ENCODE assay signal across 25 cellular contexts in genomic region chr2:31710121-31710520, GRCh38.
A peak's percentile ranks its signal among the peaks of the same experiment; 100 is the strongest.
DNase-seq lines count a peak whose midpoint lies in the region; ATAC-seq, FAIRE-seq and TF ChIP-seq lines count a peak whose summit lies in the region.
"Had no signal": no experiment of that assay in that cellular context is flagged by ENCODE, and none has a peak within 500 bp of the region (broad histone marks: within the 10 kb centered on the region; RNA-seq: fewer than 3 reads in every experiment).

No MANE protein-coding gene starts in this region.

- H3K27me3 ChIP-seq in right lobe of liver (no peaks in the 10 kb centered on the region), small intestine (ENCODE audit: control insufficient read depth in 2 of 2, insufficient read depth in 2 of 2, low read length in 2 of 2) (no peaks in the 10 kb centered on the region)
- H3K27me3 ChIP-seq: BLaER1 had no signal

- DNase-seq in left lobe of liver (ENCODE audit: low spot score) (no peak), right lobe of liver (no peak), small intestine (peak; percentile 43), erythroblast (lab: John Stamatoyannopoulos, UW) (no peak)
- DNase-seq: 8988T; ACHN; BE2C; C1 segment of cervical spinal cord; CD4-positive, alpha-beta memory T cell; CD4-positive, CD25-positive, alpha-beta regulatory T cell; CD8-positive, alpha-beta memory T cell; COR-L47; DMS 273 treated with DMSO at 0.1 percent for 48 hours; DMS153; DMS53; DMS79; DND-41; EL; GDM1 had no signal

- peaks cover 0 to 45% (median 13%) of the 10 kb centered on the region in 4 donors for H3K4me1 ChIP-seq in right lobe of liver
- H3K4me1 ChIP-seq in small intestine (ENCODE audit: control insufficient read depth in 2 of 2, insufficient read depth in 1 of 2, low read depth in 1 of 2, low read length in 1 of 2) = no peaks in the 10 kb centered on the region
- H3K4me1 ChIP-seq: BE2C, BLaER1 had no signal

- 31% methylated on average over 2 of the region's 2 CpGs for WGBS in right lobe of liver (ENCODE audit: insufficient coverage, low coverage, low lambda C conversion rate, missing lambda C conversion rate)
- 43 to 67% (median 53%) methylated on average over 2 of the region's 2 CpGs for WGBS in small intestine, 3 donors

- no peak for TF ChIP-seq CTCF in right lobe of liver (IDR thresholded peaks at IDR 0.05)

- TF ChIP-seq POLR2A in right lobe of liver (IDR thresholded peaks at IDR 0.05) (no peak), erythroblast (IDR thresholded peaks at IDR 0.05; ENCODE audit: low read length) (no peak)

- no peak for FAIRE-seq in small intestine (lab: Jason Lieb, UNC)
- FAIRE-seq: A204.1, GM12878, GM12892, GM18507 had no signal

- ATAC-seq in left lobe of liver = peak; percentile 24
- ATAC-seq in right lobe of liver = peak; percentile 33 to 50 (median 34)
- no peak for ATAC-seq in HG03521 (IDR thresholded peaks at IDR 0.05; ENCODE audit: unreplicated experiment)
- ATAC-seq: GM12878 had no signal

- peak overlapping the region in 2 of 3 donors; percentile 71 to 82 for H3K27ac ChIP-seq in right lobe of liver
- H3K27ac ChIP-seq in small intestine (ENCODE audit: low read depth in 1 of 2, low read length in 1 of 2) = no peak overlapping the region
- H3K27ac ChIP-seq: BLaER1 had no signal

- peak overlapping the region in 2 of 3 donors; percentile 36 to 49 for H3K4me3 ChIP-seq in right lobe of liver
- H3K4me3 ChIP-seq in small intestine (ENCODE audit: low read depth in 1 of 2, low read length in 2 of 2) = no peak overlapping the region
- H3K4me3 ChIP-seq: BLaER1, GM12878 had no signal

- H3K36me3 ChIP-seq in right lobe of liver (no peaks in the 10 kb centered on the region), small intestine (ENCODE audit: control insufficient read depth in 2 of 2, insufficient read depth in 2 of 2, low read length in 2 of 2) (no peaks in the 10 kb centered on the region)
- H3K36me3 ChIP-seq: BE2C, BLaER1 had no signal

- H3K9me3 ChIP-seq in right lobe of liver (no peaks in the 10 kb centered on the region), small intestine (ENCODE audit: control insufficient read depth, low read depth) (no peaks in the 10 kb centered on the region)
- H3K9me3 ChIP-seq: BE2C had no signal

- intact Hi-C loops in right lobe of liver (cut with DNase I) = no loop called here

Comparison
In these comparisons a context has a peak if more than half of its experiments do, and no peak if none do; other contexts are left out.
1. H3K27ac ChIP-seq: peak in right lobe of liver (2 of 3); none in small intestine (0 of 2).
2. H3K4me3 ChIP-seq: peak in right lobe of liver (2 of 3); none in small intestine (0 of 2).